26 cellular contexts compared by ENCODE assay signal in genomic region chr1:12574757-12575139, GRCh38. TPM values are rescaled to one million over a fixed set of nuclear protein-coding genes. Genes with fewer than 3 reads are reported as not detected.
A peak's percentile ranks its signal among the peaks of the same experiment; 100 is the strongest.
DNase-seq lines count a peak whose midpoint lies in the region; ATAC-seq and TF ChIP-seq lines count a peak whose summit lies in the region.
"Had no signal": no experiment of that assay in that cellular context is flagged by ENCODE, and none has a peak within 500 bp of the region (broad histone marks: within the 10 kb centered on the region; RNA-seq: fewer than 3 reads in every experiment).

No MANE protein-coding gene starts in this region.

- no peak for TF ChIP-seq EP300 in esophagus muscularis mucosa (IDR thresholded peaks at IDR 0.05)

- H3K9me3 ChIP-seq in Panc1 (ENCODE audit: control insufficient read depth, insufficient read depth, low read depth, low read length) = no peaks in the 10 kb centered on the region
- H3K9me3 ChIP-seq in esophagus muscularis mucosa = no peaks in the 10 kb centered on the region
- H3K9me3 ChIP-seq in subcutaneous abdominal adipose tissue (ENCODE audit: control insufficient read depth in 5 of 5, low read length in 5 of 5) = no peaks in the 10 kb centered on the region
- H3K9me3 ChIP-seq in left ventricle myocardium inferior (replicated peaks) = no peaks in the 10 kb centered on the region
- H3K9me3 ChIP-seq: BLaER1, Peyer's patch had no signal

- H3K4me1 ChIP-seq in Panc1 (ENCODE audit: control insufficient read depth, insufficient read depth, low read length) (peaks cover 22% of the 10 kb centered on the region), esophagus muscularis mucosa (peaks cover 9 to 23% (median 21%) of the 10 kb centered on the region in 4 donors), subcutaneous abdominal adipose tissue (ENCODE audit: control insufficient read depth in 5 of 5, insufficient read depth in 5 of 5, low read length in 5 of 5) (peaks cover 6 to 17% (median 12%) of the 10 kb centered on the region in 5 donors), left ventricle myocardium inferior (peaks cover 23% of the 10 kb centered on the region)
- H3K4me1 ChIP-seq: BLaER1, Peyer's patch had no signal

- 100% methylated on average over 4 of the region's 5 CpGs for WGBS in esophagus muscularis mucosa

- no peak for ATAC-seq in activated naive CD8-positive, alpha-beta T cell treated with anti-CD3 and anti-CD28 coated beads, Interleukin-2, amount 50 U/mL, for 24 hours
- ATAC-seq in Panc1 (no peak), HG02610 (IDR thresholded peaks at IDR 0.05; ENCODE audit: unreplicated experiment) (no peak)

- peaks cover 3% of the 10 kb centered on the region for H3K4me1 Mint-ChIP-seq in activated naive CD8-positive, alpha-beta T cell treated with anti-CD3 and anti-CD28 coated beads for 36 hours
- peaks cover 15% of the 10 kb centered on the region for H3K4me1 Mint-ChIP-seq in activated naive CD8-positive, alpha-beta T cell treated with anti-CD3 and anti-CD28 coated beads, Interleukin-2, amount 50 U/mL, for 24 hours

- no peak overlapping the region for H3K9ac ChIP-seq in subcutaneous abdominal adipose tissue (ENCODE audit: low read length in 5 of 5)
- H3K9ac ChIP-seq: BLaER1 had no signal

- H3K4me3 ChIP-seq in Panc1 (ENCODE audit: low read depth in 2 of 2, low read length in 2 of 2) = no peak overlapping the region
- no peak overlapping the region for H3K4me3 ChIP-seq in esophagus muscularis mucosa
- H3K4me3 ChIP-seq in subcutaneous abdominal adipose tissue (ENCODE audit: low read depth in 1 of 5, low read length in 5 of 5) = no peak overlapping the region
- H3K4me3 ChIP-seq in left ventricle myocardium inferior = no peak overlapping the region
- H3K4me3 ChIP-seq: BLaER1, Peyer's patch, SK-N-MC had no signal

- TF ChIP-seq CTCF in Panc1 (IDR thresholded peaks at IDR 0.05) (no peak), esophagus muscularis mucosa (IDR thresholded peaks at IDR 0.05) (no peak), left ventricle myocardium inferior (IDR thresholded peaks at IDR 0.05; ENCODE audit: borderline replicate concordance) (no peak)

- H3K27ac ChIP-seq in Panc1 (ENCODE audit: low read length) (peak overlapping the region; percentile 82), esophagus muscularis mucosa (replicated peaks in 1 of 4) (peak overlapping the region in 3 of 4 donors; percentile 0 to 50 (median 41)), subcutaneous abdominal adipose tissue (ENCODE audit: low read depth, low read length) (peak overlapping the region; percentile 80), left ventricle myocardium inferior (replicated peaks) (no peak overlapping the region)
- H3K27ac ChIP-seq: BLaER1, Peyer's patch, SK-N-MC had no signal

- H3K27me3 ChIP-seq in Panc1 (ENCODE audit: control insufficient read depth, insufficient read depth, low read length) (no peaks in the 10 kb centered on the region), esophagus muscularis mucosa (no peaks in the 10 kb centered on the region), subcutaneous abdominal adipose tissue (ENCODE audit: control insufficient read depth in 5 of 5, insufficient read depth in 4 of 5, low read length in 5 of 5) (no peaks in the 10 kb centered on the region), left ventricle myocardium inferior (ENCODE audit: low read depth) (no peaks in the 10 kb centered on the region)
- H3K27me3 ChIP-seq: BLaER1, Peyer's patch had no signal

- peaks cover 4% of the 10 kb centered on the region for H3K36me3 ChIP-seq in Panc1 (ENCODE audit: control insufficient read depth, insufficient read depth, low read length)
- peaks cover 80 to 100% (median 97%) of the 10 kb centered on the region in 4 donors for H3K36me3 ChIP-seq in esophagus muscularis mucosa
- peaks cover 2 to 90% (median 85%) of the 10 kb centered on the region in 5 donors for H3K36me3 ChIP-seq in subcutaneous abdominal adipose tissue (ENCODE audit: control insufficient read depth in 5 of 5, insufficient read depth in 5 of 5, low read length in 5 of 5)
- H3K36me3 ChIP-seq in left ventricle myocardium inferior = peaks cover 95% of the 10 kb centered on the region

- H3K36me3 Mint-ChIP-seq in activated naive CD8-positive, alpha-beta T cell treated with anti-CD3 and anti-CD28 coated beads for 36 hours = peaks cover 61% of the 10 kb centered on the region
- peaks cover 60% of the 10 kb centered on the region for H3K36me3 Mint-ChIP-seq in activated naive CD8-positive, alpha-beta T cell treated with anti-CD3 and anti-CD28 coated beads, Interleukin-2, amount 50 U/mL, for 24 hours (ENCODE audit: low read depth)

- POLR2A ChIA-PET in Panc1 (lab: Charles Lee) = no interaction called here

- peak overlapping the region; percentile 73 for H3K27ac Mint-ChIP-seq in activated naive CD8-positive, alpha-beta T cell treated with anti-CD3 and anti-CD28 coated beads for 36 hours
- H3K27ac Mint-ChIP-seq in activated naive CD8-positive, alpha-beta T cell treated with anti-CD3 and anti-CD28 coated beads, Interleukin-2, amount 50 U/mL, for 24 hours = no peak overlapping the region
- H3K27ac Mint-ChIP-seq: CD4-positive, alpha-beta T cell had no signal

- no peak for TF ChIP-seq POLR2A in esophagus muscularis mucosa (IDR thresholded peaks at IDR 0.05; ENCODE audit: low read depth)

- no peaks in the 10 kb centered on the region for H3K27me3 Mint-ChIP-seq in activated naive CD8-positive, alpha-beta T cell treated with anti-CD3 and anti-CD28 coated beads for 36 hours
- no peaks in the 10 kb centered on the region for H3K27me3 Mint-ChIP-seq in activated naive CD8-positive, alpha-beta T cell treated with anti-CD3 and anti-CD28 coated beads, Interleukin-2, amount 50 U/mL, for 24 hours
- H3K27me3 Mint-ChIP-seq: CD4-positive, alpha-beta T cell had no signal

- intact Hi-C loops in Panc1 (cut with micrococcal nuclease; ENCODE audit: unreplicated experiment) = no loop called here
- intact Hi-C loops in esophagus muscularis mucosa (cut with DNase I) = no loop called here
- intact Hi-C loops in left ventricle myocardium inferior (cut with micrococcal nuclease) = no loop called here

- no peak overlapping the region for H3K4me3 Mint-ChIP-seq in activated naive CD8-positive, alpha-beta T cell treated with anti-CD3 and anti-CD28 coated beads for 36 hours
- H3K4me3 Mint-ChIP-seq in activated naive CD8-positive, alpha-beta T cell treated with anti-CD3 and anti-CD28 coated beads, Interleukin-2, amount 50 U/mL, for 24 hours = no peak overlapping the region
- H3K4me3 Mint-ChIP-seq: CD4-positive, alpha-beta T cell had no signal

- no peaks in the 10 kb centered on the region for H3K9me3 Mint-ChIP-seq in activated naive CD8-positive, alpha-beta T cell treated with anti-CD3 and anti-CD28 coated beads for 36 hours
- no peaks in the 10 kb centered on the region for H3K9me3 Mint-ChIP-seq in activated naive CD8-positive, alpha-beta T cell treated with anti-CD3 and anti-CD28 coated beads, Interleukin-2, amount 50 U/mL, for 24 hours
- H3K9me3 Mint-ChIP-seq: CD4-positive, alpha-beta T cell had no signal

- no TSS peak for BruUV-seq in Panc1 (replicated peaks; lab: Mats Ljungman, UMichigan)

- in situ Hi-C loops in Panc1 (cut with HindIII; ENCODE audit: low pct_unique_long_range_greater_than_20kb, low sequenced_read_pairs) = no loop called here

- DNase-seq in activated naive CD8-positive, alpha-beta T cell treated with anti-CD3 and anti-CD28 coated beads for 36 hours = no peak
- no peak for DNase-seq in activated naive CD8-positive, alpha-beta T cell treated with anti-CD3 and anti-CD28 coated beads, Interleukin-2, amount 50 U/mL, for 24 hours
- no peak for DNase-seq in Panc1 (ENCODE audit: low read depth, low spot score)
- DNase-seq in esophagus muscularis mucosa (ENCODE audit: extremely low spot score) = no peak
- DNase-seq in left ventricle myocardium inferior = no peak
- DNase-seq in activated T-cell treated with anti-CD3 and anti-CD28 coated beads, Interleukin-2, amount 50 U/mL, for 48 hours = no peak
- DNase-seq: 8988T; CD4-positive, alpha-beta T cell; COR-L47; DMS53; KG1; MM.1S; NCI-H1048; NCI-H1417; NCI-H1694; NCI-H2029 treated with DMSO at 0.1 percent for 48 hours; NCI-H446 treated with DMSO at 0.1 percent for 48 hours; NCI-H526; NCI-H82; Peyer's patch; SIG-M5 had no signal

- CTCF ChIA-PET in Panc1 (lab: Charles Lee) = interaction anchor here (1.0 kb wide), 1 partner anchor 19 kb away, joined by 5 read pairs; no protein-coding TSS in a partner anchor

RNA-seq across cellular contexts. Expression of gene DHRS3, which starts 43.3 kb away (rescaled TPM):
- total RNA-seq in activated naive CD8-positive, alpha-beta T cell treated with anti-CD3 and anti-CD28 coated beads for 36 hours = 100 to 1,000 TPM; 163 to 167 TPM
- 113 TPM for total RNA-seq in Panc1 (2021; ENCODE audit: unreplicated experiment)
- 143 TPM for polyA plus RNA-seq in Panc1 (2012; ENCODE audit: insufficient read length)
- 100 to 1,000 TPM; 130 to 237 (median 200) TPM for total RNA-seq in esophagus muscularis mucosa
- total RNA-seq in left ventricle myocardium inferior = 89.7 TPM
- total RNA-seq: HT1080 had no signal
